In genomic region chr16:67194257-67194656, GRCh38 we compare ENCODE assay signal across 10 cellular contexts. TPM values are rescaled to one million over a fixed set of nuclear protein-coding genes. Genes with fewer than 3 reads are reported as not detected.
DNase-seq lines count a peak whose midpoint lies in the region; ATAC-seq and TF ChIP-seq lines count a peak whose summit lies in the region.
"Had no signal": no experiment of that assay in that cellular context is flagged by ENCODE, and none has a peak within 500 bp of the region (broad histone marks: within the 10 kb centered on the region; RNA-seq: fewer than 3 reads in every experiment).

No MANE protein-coding gene starts in this region.

- peak overlapping the region; percentile 89 for H3K27ac Mint-ChIP-seq in CD8-positive, alpha-beta T cell

- no peaks in the 10 kb centered on the region for H3K27me3 ChIP-seq in CD8-positive, alpha-beta T cell (ENCODE audit: insufficient read depth, low read length)
- H3K27me3 ChIP-seq in PC-9 (ENCODE audit: insufficient read depth, low read depth), result no peaks in the 10 kb centered on the region
- H3K27me3 ChIP-seq: SJSA1, spleen had no signal

- peaks cover 45% of the 10 kb centered on the region for H3K4me1 Mint-ChIP-seq in CD8-positive, alpha-beta T cell (ENCODE audit: low read depth)

- peaks cover 36% of the 10 kb centered on the region for H3K79me2 ChIP-seq in PC-9 (ENCODE audit: low read depth)

- H4K20me1 ChIP-seq in PC-9 (ENCODE audit: insufficient read depth), result peaks cover 16% of the 10 kb centered on the region

- H3K4me2 ChIP-seq in PC-9, result peak overlapping the region; percentile 96

- H3K4me1 ChIP-seq in CD8-positive, alpha-beta T cell (ENCODE audit: insufficient read depth, low read length), result peaks cover 27% of the 10 kb centered on the region
- peaks cover 52% of the 10 kb centered on the region for H3K4me1 ChIP-seq in PC-9 (replicated peaks; ENCODE audit: insufficient read depth)

- BruUV-seq in PC-9 (replicated peaks; lab: Mats Ljungman, UMichigan), result no TSS peak

- H3K9me2 ChIP-seq in PC-9 (ENCODE audit: insufficient read depth), result no peaks in the 10 kb centered on the region

- POLR2A ChIA-PET in CD8-positive, alpha-beta T cell (lab: Charles Lee), result interaction anchor here (1.2 kb wide), 2 partner anchors 8 to 166 kb away, joined by 3 read pairs; no protein-coding TSS in a partner anchor
- POLR2A ChIA-PET in PC-9 (lab: Charles Lee; ENCODE audit: unreplicated experiment), result no interaction called here

- intact Hi-C loops in CD8-positive, alpha-beta T cell (cut with DNase I, micrococcal nuclease), result no loop called here
- intact Hi-C loops in PC-9 (cut with micrococcal nuclease; ENCODE audit: unreplicated experiment), result loop anchor here (10.0 kb wide), 2 partner anchors 201 to 271 kb away; partner anchors contain the start of gene TPPP3

- H3K36me3 ChIP-seq in CD8-positive, alpha-beta T cell (ENCODE audit: insufficient read depth, low read length), result peaks cover 45% of the 10 kb centered on the region
- peaks cover 25% of the 10 kb centered on the region; the same call in 1 of the 2 replicates for H3K36me3 ChIP-seq in PC-9 (ENCODE audit: low read depth)

- H3K27ac ChIP-seq in CD8-positive, alpha-beta T cell (ENCODE audit: low read depth, low read length), result no peak overlapping the region
- no peak overlapping the region for H3K27ac ChIP-seq in PC-9
- H3K27ac ChIP-seq: SJSA1 had no signal

- peaks cover 51% of the 10 kb centered on the region for H3K36me3 Mint-ChIP-seq in CD8-positive, alpha-beta T cell

- peak overlapping the region; percentile 89 for H3K4me3 Mint-ChIP-seq in CD8-positive, alpha-beta T cell

- no peaks in the 10 kb centered on the region for H3K9me3 Mint-ChIP-seq in CD8-positive, alpha-beta T cell

- H3K27me3 Mint-ChIP-seq in CD8-positive, alpha-beta T cell (ENCODE audit: low read depth), result no peaks in the 10 kb centered on the region

- no peak for DNase-seq in CD8-positive, alpha-beta T cell
- DNase-seq in PC-9, result no peak
- peak; percentile 89 to 93 for DNase-seq in erythroblast (lab: John Stamatoyannopoulos, UW)
- no peak for DNase-seq in COLO668 (lab: John Stamatoyannopoulos, UW; ENCODE audit: unreplicated experiment)
- no peak for DNase-seq in NCI-H524 treated with DMSO at 0.1 percent for 48 hours (lab: John Stamatoyannopoulos, UW)
- no peak for DNase-seq in DMS79 treated with DMSO at 0.1 percent for 48 hours (lab: John Stamatoyannopoulos, UW)
- DNase-seq: NCI-H526, spleen had no signal

- TF ChIP-seq CTCF in CD8-positive, alpha-beta T cell (IDR thresholded peaks at IDR 0.05), result no peak
- no peak for TF ChIP-seq CTCF in PC-9 (conservative IDR thresholded peaks at IDR 0.05)

- peaks cover 57% of the 10 kb centered on the region for H3F3A ChIP-seq in PC-9 (ENCODE audit: insufficient read depth, low read depth)

- H3K4me3 ChIP-seq in CD8-positive, alpha-beta T cell (ENCODE audit: low read depth, low read length), result no peak overlapping the region
- no peak overlapping the region for H3K4me3 ChIP-seq in PC-9
- H3K4me3 ChIP-seq: SJSA1 had no signal

- H3K9me3 ChIP-seq in CD8-positive, alpha-beta T cell (ENCODE audit: low read length), result no peaks in the 10 kb centered on the region
- H3K9me3 ChIP-seq in PC-9 (ENCODE audit: insufficient read depth, low read depth), result no peaks in the 10 kb centered on the region
- H3K9me3 ChIP-seq: spleen had no signal

- ATAC-seq in CD8-positive, alpha-beta T cell, result no peak

- CTCF ChIA-PET in CD8-positive, alpha-beta T cell (lab: Charles Lee), result interaction anchor here (1.9 kb wide), 1 partner anchor 9 kb away, joined by 6 read pairs; no protein-coding TSS in a partner anchor
- CTCF ChIA-PET in PC-9 (lab: Charles Lee), result no interaction called here

- peak; percentile 85 for TF ChIP-seq POLR2A in erythroblast (IDR thresholded peaks at IDR 0.05; ENCODE audit: low read length)

- no peak overlapping the region for H2AFZ ChIP-seq in PC-9

RNA-seq across cellular contexts. Expression of gene E2F4, which starts 2.3 kb away (rescaled TPM):
- total RNA-seq in CD8-positive, alpha-beta T cell, result 10 to 100 TPM; 61.9 to 63.8 TPM
- total RNA-seq in PC-9 (2021), result 78.4 and 82.5 TPM in 2 replicates

RNA-seq across cellular contexts. Expression of gene EXOC3L1, which starts 4.3 kb away (rescaled TPM):
- total RNA-seq in CD8-positive, alpha-beta T cell, result not detected
- total RNA-seq in PC-9 (2021), result 0.35 TPM in 1 of 2 replicates, not detected in the other
- total RNA-seq: bronchial epithelial cell, SJSA1 had no signal

RNA-seq across cellular contexts. Expression of gene ELMO3, which starts 4.7 kb away (rescaled TPM):
- total RNA-seq in CD8-positive, alpha-beta T cell, result 1 to 10 TPM; 1.3 to 1.6 TPM
- total RNA-seq in PC-9 (2021), result 32.4 and 51.1 TPM in 2 replicates

RNA-seq across cellular contexts. Expression of gene MATCAP1, which starts 10.5 kb away (rescaled TPM):
- total RNA-seq in CD8-positive, alpha-beta T cell, result 1 to 10 TPM; 7.7 to 8.0 TPM
- total RNA-seq in PC-9 (2021), result 21.7 and 24.6 TPM in 2 replicates

RNA-seq across cellular contexts. Expression of gene NOL3, which starts 23.9 kb away (rescaled TPM):
- under 1 TPM; 0.36 to 0.71 TPM for total RNA-seq in CD8-positive, alpha-beta T cell
- 68.0 and 76.8 TPM in 2 replicates for total RNA-seq in PC-9 (2021)

Comparison
In these comparisons a context has a peak if more than half of its experiments do, and no peak if none do; other contexts are left out.
1. DNase-seq: peak in erythroblast (2 of 2); none in CD8-positive, alpha-beta T cell (0 of 7), PC-9 (0 of 2), COLO668 (single experiment), NCI-H524 treated with DMSO at 0.1 percent for 48 hours (single experiment) and DMS79 treated with DMSO at 0.1 percent for 48 hours (single experiment).
2. RNA of gene ELMO3, which starts 4.7 kb away (total RNA-seq): 32.4 to 51.1 TPM in PC-9; 1.3 to 1.6 TPM in CD8-positive, alpha-beta T cell; every median in the first group is over 10 times any median in the second.